ENCODE assay signal across 1 cellular context in the genomic region with DNA sequence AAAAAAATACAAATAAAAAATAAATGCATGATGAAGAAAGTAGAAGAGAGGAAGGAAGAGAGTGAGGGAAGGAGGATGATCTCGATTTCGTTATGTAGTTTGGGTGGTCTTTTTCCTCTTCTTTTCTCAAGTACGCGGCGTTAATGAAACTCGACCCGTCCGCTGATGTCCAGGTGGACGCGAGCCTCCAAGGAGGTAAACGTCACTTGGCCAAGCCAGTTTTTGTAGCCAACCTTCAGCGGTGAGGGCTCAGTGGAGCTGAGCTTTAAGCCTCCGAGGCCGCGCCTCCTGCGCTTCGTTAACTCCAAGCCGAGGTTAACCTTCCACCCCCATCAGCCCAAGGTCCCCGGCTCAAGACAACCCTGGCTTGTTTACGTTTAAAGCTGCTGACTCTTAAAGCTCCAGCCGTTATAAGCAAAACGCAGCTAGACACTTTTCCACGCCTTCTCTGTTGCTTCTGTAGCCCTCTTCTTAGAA.
TF ChIP-seq lines count a peak whose summit lies in the region.

No MANE protein-coding gene starts in this region.

TF ChIP-seq in HepG2, 621 proteins besides CTCF, POLR2A, EP300 and RAD21 (continued from another document and continues in another):
- no peak for TF ChIP-seq ZSCAN30 (CRISPR knock-in tag; IDR thresholded peaks at IDR 0.05)
- no peak; the same call in 1 of the 2 replicates for TF ChIP-seq ARID4A (CRISPR knock-in tag; IDR thresholded peaks at IDR 0.05; ENCODE audit: borderline replicate concordance)
- TF ChIP-seq PPARG (CRISPR knock-in tag; conservative IDR thresholded peaks at IDR 0.05), result no peak
- 0 out of 2 replicates have a peak, but pooled peaks have one; percentile 54 for TF ChIP-seq ARID2 (CRISPR knock-in tag; IDR thresholded peaks at IDR 0.05; ENCODE audit: borderline replicate concordance)
- TF ChIP-seq KAT8 (CRISPR knock-in tag; IDR thresholded peaks at IDR 0.05), result peak; percentile 42; the same call in 1 of the 2 replicates
- TF ChIP-seq RERE (CRISPR knock-in tag; IDR thresholded peaks at IDR 0.05; ENCODE audit: low read depth), result no peak
- TF ChIP-seq, protein P1, sequence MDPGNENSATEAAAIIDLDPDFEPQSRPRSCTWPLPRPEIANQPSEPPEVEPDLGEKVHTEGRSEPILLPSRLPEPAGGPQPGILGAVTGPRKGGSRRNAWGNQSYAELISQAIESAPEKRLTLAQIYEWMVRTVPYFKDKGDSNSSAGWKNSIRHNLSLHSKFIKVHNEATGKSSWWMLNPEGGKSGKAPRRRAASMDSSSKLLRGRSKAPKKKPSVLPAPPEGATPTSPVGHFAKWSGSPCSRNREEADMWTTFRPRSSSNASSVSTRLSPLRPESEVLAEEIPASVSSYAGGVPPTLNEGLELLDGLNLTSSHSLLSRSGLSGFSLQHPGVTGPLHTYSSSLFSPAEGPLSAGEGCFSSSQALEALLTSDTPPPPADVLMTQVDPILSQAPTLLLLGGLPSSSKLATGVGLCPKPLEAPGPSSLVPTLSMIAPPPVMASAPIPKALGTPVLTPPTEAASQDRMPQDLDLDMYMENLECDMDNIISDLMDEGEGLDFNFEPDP (CRISPR knock-in tag; conservative IDR thresholded peaks at IDR 0.05), result no peak
- TF ChIP-seq GATAD2A (CRISPR knock-in tag; IDR thresholded peaks at IDR 0.05), result 0 out of 2 replicates have a peak, but pooled peaks have one; percentile 35
- peak; percentile 65; the same call in 1 of the 2 replicates for TF ChIP-seq TARDBP (CRISPR knock-in tag; IDR thresholded peaks at IDR 0.05)
- TF ChIP-seq RNF219 (CRISPR knock-in tag; IDR thresholded peaks at IDR 0.05), result no peak
- TF ChIP-seq ZNF704 (CRISPR knock-in tag; IDR thresholded peaks at IDR 0.05; ENCODE audit: borderline replicate concordance), result no peak
- TF ChIP-seq HIVEP1 (CRISPR knock-in tag; IDR thresholded peaks at IDR 0.05), result no peak
- peak; percentile 38; the same call in 1 of the 2 replicates for TF ChIP-seq ZNF687 (CRISPR knock-in tag; IDR thresholded peaks at IDR 0.05)
- 0 out of 2 replicates have a peak, but pooled peaks have one; percentile 73 for TF ChIP-seq ZKSCAN5 (CRISPR knock-in tag; IDR thresholded peaks at IDR 0.05)
- no peak for TF ChIP-seq ATF7-NPFF (CRISPR knock-in tag; IDR thresholded peaks at IDR 0.05; ENCODE audit: low read depth)
- TF ChIP-seq, protein P2, sequence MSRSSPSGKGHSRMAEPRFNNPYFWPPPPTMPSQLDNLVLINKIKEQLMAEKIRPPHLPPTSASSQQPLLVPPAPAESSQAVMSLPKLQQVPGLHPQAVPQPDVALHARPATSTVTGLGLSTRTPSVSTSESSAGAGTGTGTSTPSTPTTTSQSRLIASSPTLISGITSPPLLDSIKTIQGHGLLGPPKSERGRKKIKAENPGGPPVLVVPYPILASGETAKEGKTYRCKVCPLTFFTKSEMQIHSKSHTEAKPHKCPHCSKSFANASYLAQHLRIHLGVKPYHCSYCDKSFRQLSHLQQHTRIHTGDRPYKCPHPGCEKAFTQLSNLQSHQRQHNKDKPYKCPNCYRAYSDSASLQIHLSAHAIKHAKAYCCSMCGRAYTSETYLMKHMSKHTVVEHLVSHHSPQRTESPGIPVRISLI (CRISPR knock-in tag; IDR thresholded peaks at IDR 0.05; ENCODE audit: borderline replicate concordance), result no peak
- TF ChIP-seq POGZ (CRISPR knock-in tag; IDR thresholded peaks at IDR 0.05), result 0 out of 2 replicates have a peak, but pooled peaks have one; percentile 15
- no peak for TF ChIP-seq TCF7L2 (IDR thresholded peaks at IDR 0.05; ENCODE audit: low read depth, low read length)
- TF ChIP-seq, protein P3, sequence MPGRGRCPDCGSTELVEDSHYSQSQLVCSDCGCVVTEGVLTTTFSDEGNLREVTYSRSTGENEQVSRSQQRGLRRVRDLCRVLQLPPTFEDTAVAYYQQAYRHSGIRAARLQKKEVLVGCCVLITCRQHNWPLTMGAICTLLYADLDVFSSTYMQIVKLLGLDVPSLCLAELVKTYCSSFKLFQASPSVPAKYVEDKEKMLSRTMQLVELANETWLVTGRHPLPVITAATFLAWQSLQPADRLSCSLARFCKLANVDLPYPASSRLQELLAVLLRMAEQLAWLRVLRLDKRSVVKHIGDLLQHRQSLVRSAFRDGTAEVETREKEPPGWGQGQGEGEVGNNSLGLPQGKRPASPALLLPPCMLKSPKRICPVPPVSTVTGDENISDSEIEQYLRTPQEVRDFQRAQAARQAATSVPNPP (CRISPR knock-in tag; IDR thresholded peaks at IDR 0.05), result no peak
- no peak for TF ChIP-seq ZNF280B (CRISPR knock-in tag; IDR thresholded peaks at IDR 0.05; ENCODE audit: borderline replicate concordance)
